Comparison of ENCODE assay signal across 20 cellular contexts in the genomic region with DNA sequence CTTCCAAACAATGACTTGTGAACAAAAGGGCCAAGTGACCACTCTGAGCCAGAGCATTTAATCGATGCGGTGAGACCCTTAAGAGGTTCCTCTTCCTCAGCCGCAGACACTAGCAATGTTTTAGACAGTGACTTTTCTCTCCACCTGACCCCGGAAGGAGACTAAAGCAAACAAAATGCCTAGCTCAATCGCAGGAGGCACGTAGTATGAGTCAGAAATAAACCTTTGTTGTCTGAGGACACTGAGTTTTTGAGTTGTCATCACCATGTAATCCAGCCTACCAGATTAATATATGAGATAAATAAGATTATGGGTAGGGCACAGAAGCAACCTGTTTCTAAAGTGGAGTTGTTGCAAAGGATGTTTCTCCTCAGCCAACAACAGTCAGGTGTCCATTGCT.
"Had no signal": no experiment of that assay in that cellular context is flagged by ENCODE, and none has a peak within 500 bp of the region (broad histone marks: within the 10 kb centered on the region; RNA-seq: fewer than 3 reads in every experiment).

No MANE protein-coding gene starts in this region.

- FAIRE-seq: K562 had no signal

- H3K27ac Mint-ChIP-seq: IgD-negative memory B cell, T-cell had no signal

- H3K4me3 Mint-ChIP-seq: IgD-negative memory B cell, T-cell had no signal

- ATAC-seq: K562, Panc1, T-cell had no signal

- H3K27ac ChIP-seq: KMS-11, RWPE1 had no signal

- H3K27me3 Mint-ChIP-seq: IgD-negative memory B cell had no signal

- H3K4me3 ChIP-seq: K562 had no signal

- DNase-seq: NCI-H1048, NCI-H1105, NCI-H1417 treated with DMSO at 0.1 percent for 48 hours, NCI-H187, NCI-H2029, NCI-H2081 treated with DMSO at 0.1 percent for 48 hours, NCI-H2171, NCI-H226, NCI-H446 treated with DMSO at 0.1 percent for 48 hours, NCI-H510A treated with DMSO at 0.1 percent for 48 hours, NCI-H526, SHP77, SK-N-SH, SW 1271, T-cell had no signal

- H3K9me3 ChIP-seq: SK-N-SH had no signal

- H3K9ac ChIP-seq: KMS-11, SK-N-SH had no signal

- H3K4me2 ChIP-seq: KMS-11, SK-N-SH had no signal

- H3K4me1 Mint-ChIP-seq: IgD-negative memory B cell, T-cell had no signal
